In the genomic region with DNA sequence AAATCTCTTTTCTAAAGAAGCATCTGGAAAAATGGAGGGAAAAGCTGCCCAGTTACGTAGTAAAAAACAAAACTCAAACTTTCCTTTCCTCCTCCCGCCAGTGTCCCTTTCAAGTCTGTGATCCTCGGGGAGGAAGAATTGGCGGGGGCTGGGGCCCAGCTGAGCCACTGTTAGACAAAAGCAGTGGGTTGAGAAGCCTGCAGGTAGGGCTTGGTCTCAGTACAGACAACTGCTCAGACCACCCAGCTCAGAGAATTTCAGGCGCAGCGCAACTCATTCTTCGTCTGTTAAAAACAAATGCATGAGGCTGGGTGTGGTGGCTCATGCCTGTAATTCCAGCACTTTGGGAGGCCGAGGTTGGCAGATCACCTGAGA, we compare ENCODE assay signal across 16 cellular contexts.
DNase-seq lines count a peak whose midpoint lies in the region; ATAC-seq, FAIRE-seq and TF ChIP-seq lines count a peak whose summit lies in the region.
"Had no signal": no experiment of that assay in that cellular context is flagged by ENCODE, and none has a peak within 500 bp of the region (broad histone marks: within the 10 kb centered on the region; RNA-seq: fewer than 3 reads in every experiment).

No MANE protein-coding gene starts in this region.

- H3K4me1 ChIP-seq in colonic mucosa (peaks cover 5% of the 10 kb centered on the region), HepG2 (ENCODE audit: insufficient read depth, low read length) (peaks cover 54% of the 10 kb centered on the region), tibial artery (peaks cover 0 to 54% (median 37%) of the 10 kb centered on the region in 4 donors)

- intact Hi-C loops in colonic mucosa (cut with DNase I) (no loop called here), HepG2 (cut with micrococcal nuclease; ENCODE audit: unreplicated experiment) (no loop called here), tibial artery (cut with DNase I; ENCODE audit: low total_unique reads) (no loop called here)

- DNase-seq in H7 = peak; percentile 41
- peak; percentile 15 for DNase-seq in colonic mucosa
- DNase-seq in HepG2 (ENCODE audit: low spot score) = no peak
- no peak for DNase-seq in tibial artery
- DNase-seq in NCI-H1417 treated with DMSO at 0.1 percent for 48 hours (lab: John Stamatoyannopoulos, UW) = no peak
- DNase-seq in GF-D8 (lab: John Stamatoyannopoulos, UW) = no peak
- DNase-seq in NCI-H226 = no peak
- DNase-seq: Caco-2; CD4-positive, CD25-positive, alpha-beta regulatory T cell; EL; KBM-7; NCI-H1436 treated with DMSO at 0.1 percent for 48 hours; NCI-H2029 treated with DMSO at 0.1 percent for 48 hours; NCI-H2171 treated with DMSO at 0.1 percent for 48 hours; NCI-H510A; NCI-H82 had no signal

- no peaks in the 10 kb centered on the region for H3K9me3 ChIP-seq in colonic mucosa
- no peaks in the 10 kb centered on the region for H3K9me3 ChIP-seq in HepG2 (ENCODE audit: low read length)
- H3K9me3 ChIP-seq in tibial artery = no peaks in the 10 kb centered on the region
- H3K9me3 ChIP-seq: Caco-2 had no signal

- TF ChIP-seq EP300 in HepG2 (IDR thresholded peaks at IDR 0.05; ENCODE audit: low read depth in 2 of 2, low read length in 2 of 2) = no peak
- no peak for TF ChIP-seq EP300 in HepG2 (CRISPR knock-in tag; IDR thresholded peaks at IDR 0.05; ENCODE audit: borderline replicate concordance)

- no peaks in the 10 kb centered on the region for H3K79me2 ChIP-seq in HepG2 (ENCODE audit: insufficient read depth, low read length)

- H3K4me2 ChIP-seq in HepG2 (ENCODE audit: low read depth, low read length) = 0 out of 2 replicates have a peak overlapping the region, but pooled peaks have one; percentile 20

- H3K36me3 ChIP-seq in H7 (replicated peaks; ENCODE audit: control insufficient read depth, insufficient read depth, low read length) (no peaks in the 10 kb centered on the region), colonic mucosa (no peaks in the 10 kb centered on the region), HepG2 (replicated peaks in 1 of 2; ENCODE audit: control insufficient read depth in 1 of 2, insufficient read depth in 2 of 2, low read length in 2 of 2) (no peaks in the 10 kb centered on the region; a peak in 1 of 5 replicates), tibial artery (no peaks in the 10 kb centered on the region)

- no peak overlapping the region for H3K27ac ChIP-seq in colonic mucosa
- peak overlapping the region; percentile 65 for H3K27ac ChIP-seq in HepG2 (ENCODE audit: extremely low read length, insufficient read depth, low read length)
- H3K27ac ChIP-seq in tibial artery = peak overlapping the region; percentile 79 to 85

- no TSS peak for BruUV-seq in HepG2 (replicated peaks; lab: Mats Ljungman, UMichigan)

- H3K9ac ChIP-seq in colonic mucosa (ENCODE audit: low read depth in 2 of 2, low read length in 2 of 2) = no peak overlapping the region
- no peak overlapping the region for H3K9ac ChIP-seq in HepG2 (ENCODE audit: insufficient read depth, low read depth, low read length)

- H4K20me1 ChIP-seq in HepG2 (ENCODE audit: insufficient read depth, low read length) = no peaks in the 10 kb centered on the region

- no peak for TF ChIP-seq RAD21 in HepG2 (CRISPR knock-in tag; IDR thresholded peaks at IDR 0.05)

- POLR2A ChIA-PET in HepG2 (lab: Yijun Ruan, JAX) = interaction anchor here (1.1 to 1.2 kb wide), 2 partner anchors 12 to 17 kb away, joined by 3 to 5 read pairs; no protein-coding TSS in a partner anchor

- peak; percentile 28 for ATAC-seq in HepG2

- no peak for TF ChIP-seq CTCF in colonic mucosa (IDR thresholded peaks at IDR 0.05)
- no peak for TF ChIP-seq CTCF in HepG2 (CRISPR knock-in tag; IDR thresholded peaks at IDR 0.05)
- no peak for TF ChIP-seq CTCF in tibial artery (IDR thresholded peaks at IDR 0.05)

- no peak for FAIRE-seq in HepG2 (lab: Jason Lieb, UNC)

- no peak for TF ChIP-seq POLR2A in HepG2 (IDR thresholded peaks at IDR 0.05; ENCODE audit: insufficient read depth in 1 of 2, low read depth in 2 of 2, low read length in 2 of 2)

- H3K4me3 ChIP-seq in H7 (ENCODE audit: insufficient read depth, low read depth, low read length) (no peak overlapping the region), colonic mucosa (no peak overlapping the region), HepG2 (replicated peaks in 1 of 3; ENCODE audit: insufficient read depth in 1 of 3, low read depth in 2 of 3, low read length in 3 of 3) (no peak overlapping the region), tibial artery (no peak overlapping the region)

- CTCF ChIA-PET in HepG2 (lab: Yijun Ruan, JAX; ENCODE audit: low intra/inter-chr PET ratio, low total read pairs) = no interaction called here

- in situ Hi-C loops in HepG2 (cut with HindIII; ENCODE audit: extremely low pct_ligation_motif_present, low pct_unique_long_range_greater_than_20kb) = no loop called here

- 89% methylated on average over 8 of the region's 8 CpGs for WGBS in HepG2 (ENCODE audit: low lambda C conversion rate)

- no peak overlapping the region for H2AFZ ChIP-seq in HepG2 (ENCODE audit: low read length)

- no peaks in the 10 kb centered on the region for H3K27me3 ChIP-seq in H7 (ENCODE audit: control insufficient read depth, insufficient read depth, low read length)
- no peaks in the 10 kb centered on the region for H3K27me3 ChIP-seq in colonic mucosa
- H3K27me3 ChIP-seq in HepG2 (ENCODE audit: control insufficient read depth in 1 of 2, insufficient read depth in 2 of 2, low read length in 2 of 2) = no peaks in the 10 kb centered on the region
- H3K27me3 ChIP-seq in tibial artery = no peaks in the 10 kb centered on the region

TF ChIP-seq in HepG2, 621 proteins besides CTCF, POLR2A, EP300 and RAD21:
- TF ChIP-seq NFIB (CRISPR knock-in tag; IDR thresholded peaks at IDR 0.05; ENCODE audit: borderline replicate concordance) (no peak), ZFP82 (CRISPR knock-in tag; IDR thresholded peaks at IDR 0.05; ENCODE audit: borderline replicate concordance) (no peak), NR2C2 (CRISPR knock-in tag; IDR thresholded peaks at IDR 0.05; ENCODE audit: borderline replicate concordance) (no peak)
- TF ChIP-seq, protein P1, sequence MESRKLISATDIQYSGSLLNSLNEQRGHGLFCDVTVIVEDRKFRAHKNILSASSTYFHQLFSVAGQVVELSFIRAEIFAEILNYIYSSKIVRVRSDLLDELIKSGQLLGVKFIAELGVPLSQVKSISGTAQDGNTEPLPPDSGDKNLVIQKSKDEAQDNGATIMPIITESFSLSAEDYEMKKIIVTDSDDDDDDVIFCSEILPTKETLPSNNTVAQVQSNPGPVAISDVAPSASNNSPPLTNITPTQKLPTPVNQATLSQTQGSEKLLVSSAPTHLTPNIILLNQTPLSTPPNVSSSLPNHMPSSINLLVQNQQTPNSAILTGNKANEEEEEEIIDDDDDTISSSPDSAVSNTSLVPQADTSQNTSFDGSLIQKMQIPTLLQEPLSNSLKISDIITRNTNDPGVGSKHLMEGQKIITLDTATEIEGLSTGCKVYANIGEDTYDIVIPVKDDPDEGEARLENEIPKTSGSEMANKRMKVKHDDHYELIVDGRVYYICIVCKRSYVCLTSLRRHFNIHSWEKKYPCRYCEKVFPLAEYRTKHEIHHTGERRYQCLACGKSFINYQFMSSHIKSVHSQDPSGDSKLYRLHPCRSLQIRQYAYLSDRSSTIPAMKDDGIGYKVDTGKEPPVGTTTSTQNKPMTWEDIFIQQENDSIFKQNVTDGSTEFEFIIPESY (CRISPR knock-in tag; IDR thresholded peaks at IDR 0.05) = peak; percentile 57; the same call in 1 of the 2 replicates
- TF ChIP-seq, protein P2, sequence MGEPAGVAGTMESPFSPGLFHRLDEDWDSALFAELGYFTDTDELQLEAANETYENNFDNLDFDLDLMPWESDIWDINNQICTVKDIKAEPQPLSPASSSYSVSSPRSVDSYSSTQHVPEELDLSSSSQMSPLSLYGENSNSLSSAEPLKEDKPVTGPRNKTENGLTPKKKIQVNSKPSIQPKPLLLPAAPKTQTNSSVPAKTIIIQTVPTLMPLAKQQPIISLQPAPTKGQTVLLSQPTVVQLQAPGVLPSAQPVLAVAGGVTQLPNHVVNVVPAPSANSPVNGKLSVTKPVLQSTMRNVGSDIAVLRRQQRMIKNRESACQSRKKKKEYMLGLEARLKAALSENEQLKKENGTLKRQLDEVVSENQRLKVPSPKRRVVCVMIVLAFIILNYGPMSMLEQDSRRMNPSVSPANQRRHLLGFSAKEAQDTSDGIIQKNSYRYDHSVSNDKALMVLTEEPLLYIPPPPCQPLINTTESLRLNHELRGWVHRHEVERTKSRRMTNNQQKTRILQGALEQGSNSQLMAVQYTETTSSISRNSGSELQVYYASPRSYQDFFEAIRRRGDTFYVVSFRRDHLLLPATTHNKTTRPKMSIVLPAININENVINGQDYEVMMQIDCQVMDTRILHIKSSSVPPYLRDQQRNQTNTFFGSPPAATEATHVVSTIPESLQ (CRISPR knock-in tag; conservative IDR thresholded peaks at IDR 0.05) = no peak

Comparison
In these comparisons a context has a peak if more than half of its experiments do, and no peak if none do; other contexts are left out.
1. DNase-seq: peak in H7 (single experiment) and colonic mucosa (single experiment); none in HepG2 (single experiment), tibial artery (0 of 2), NCI-H1417 treated with DMSO at 0.1 percent for 48 hours (single experiment), GF-D8 (single experiment) and NCI-H226 (single experiment).